ENCODE assay signal across 13 cellular contexts in the genomic region with DNA sequence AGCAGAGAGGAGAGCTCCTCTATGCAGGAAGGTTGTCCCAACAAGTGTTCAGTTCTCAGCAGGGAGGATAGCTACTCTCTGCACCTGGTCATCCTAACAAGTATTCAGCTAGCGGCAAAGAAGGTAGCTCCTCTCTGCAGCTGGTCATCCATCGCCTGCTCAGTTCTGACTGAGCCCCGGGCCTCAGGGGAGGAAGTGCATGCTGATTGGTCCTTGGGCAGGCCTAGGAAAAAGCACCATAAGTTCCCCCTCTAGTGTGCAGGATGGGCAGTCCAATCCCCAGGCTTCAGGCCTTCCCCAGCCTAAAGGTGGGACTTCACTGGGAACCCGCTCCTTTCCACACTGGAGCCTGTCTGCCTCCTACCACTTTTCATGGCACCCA. TPM values are rescaled to one million over a fixed set of nuclear protein-coding genes. Genes with fewer than 3 reads are reported as not detected.
DNase-seq lines count a peak whose midpoint lies in the region; ATAC-seq lines count a peak whose summit lies in the region.
"Had no signal": no experiment of that assay in that cellular context is flagged by ENCODE, and none has a peak within 500 bp of the region (broad histone marks: within the 10 kb centered on the region; RNA-seq: fewer than 3 reads in every experiment).

No MANE protein-coding gene starts in this region.

- H3K4me3 ChIP-seq in mesendoderm (ENCODE audit: low read length): no peak overlapping the region
- no peak overlapping the region for H3K4me3 ChIP-seq in effector memory CD4-positive, alpha-beta T cell (ENCODE audit: insufficient read depth, low read depth, low read length, poor library complexity, severe bottlenecking)
- H3K4me3 ChIP-seq: GM23248, thoracic aorta had no signal

- H3K4me1 ChIP-seq in mesendoderm (ENCODE audit: control insufficient read depth, low read depth, low read length): no peaks in the 10 kb centered on the region
- peaks cover 33% of the 10 kb centered on the region for H3K4me1 ChIP-seq in effector memory CD4-positive, alpha-beta T cell (ENCODE audit: control insufficient read depth, insufficient read depth, low read length, poor library complexity, severe bottlenecking)

- H3K9me3 Mint-ChIP-seq in activated CD4-positive, alpha-beta T cell treated with anti-CD3 and anti-CD28 coated beads for 36 hours (ENCODE audit: low read depth): no peaks in the 10 kb centered on the region
- H3K9me3 Mint-ChIP-seq: T-helper 1 cell treated with Interleukin-12 subunit alpha and Interleukin-12 subunit beta and Interleukin-4 antibody, amounts not matched to agents 30 μg/mL and 1 μg/mL, for 36 hours had no signal

- no peak overlapping the region for H3K18ac ChIP-seq in mesendoderm (ENCODE audit: low read length)

- H3K56ac ChIP-seq in mesendoderm (ENCODE audit: low read length): no peak overlapping the region

- H3K23ac ChIP-seq in mesendoderm (ENCODE audit: low read length): no peak overlapping the region

- intact Hi-C loops in activated CD4-positive, alpha-beta T cell treated with anti-CD3 and anti-CD28 coated beads for 36 hours (cut with DNase I, micrococcal nuclease): no loop called here

- no peak overlapping the region for H2AK5ac ChIP-seq in mesendoderm (ENCODE audit: low read length)

- H3K9ac ChIP-seq in mesendoderm (ENCODE audit: low read length): no peak overlapping the region
- H3K9ac ChIP-seq: GM23248 had no signal

- no peak for DNase-seq in activated CD4-positive, alpha-beta T cell treated with anti-CD3 and anti-CD28 coated beads for 36 hours
- DNase-seq in activated CD4-positive, alpha-beta T cell treated with anti-CD3 and anti-CD28 coated beads for 4 hours: no peak
- DNase-seq in mesendoderm: peak; percentile 59
- DNase-seq in DMS79 (lab: John Stamatoyannopoulos, UW): no peak
- DNase-seq in effector memory CD4-positive, alpha-beta T cell: no peak
- DNase-seq: amniotic stem cell, dermis blood vessel endothelial cell, GM23248 had no signal

- WGBS in mesendoderm (ENCODE audit: extremely low coverage, insufficient coverage, low lambda C conversion rate): no CpG with 5 or more reads among the region's 4 CpGs

- peaks cover 23% of the 10 kb centered on the region for H3K79me2 ChIP-seq in mesendoderm (ENCODE audit: control insufficient read depth, insufficient read depth, low read length)

- no peak overlapping the region for H3K4me2 ChIP-seq in mesendoderm (ENCODE audit: low read length)

- no peak overlapping the region for H3K27ac ChIP-seq in mesendoderm (ENCODE audit: low read depth, low read length)
- H3K27ac ChIP-seq in effector memory CD4-positive, alpha-beta T cell (ENCODE audit: insufficient read depth, low read length, poor library complexity, severe bottlenecking): no peak overlapping the region
- H3K27ac ChIP-seq: GM23248, thoracic aorta had no signal

- H4K8ac ChIP-seq in mesendoderm (ENCODE audit: low read depth, low read length): no peak overlapping the region

- H4K5ac ChIP-seq in mesendoderm (ENCODE audit: low read length): no peak overlapping the region

- H3K9me3 ChIP-seq in effector memory CD4-positive, alpha-beta T cell (ENCODE audit: control insufficient read depth, low read length): no peaks in the 10 kb centered on the region
- H3K9me3 ChIP-seq: thoracic aorta had no signal

- ATAC-seq in activated CD4-positive, alpha-beta T cell treated with anti-CD3 and anti-CD28 coated beads for 36 hours: no peak
- ATAC-seq in GM19395 (IDR thresholded peaks at IDR 0.05; ENCODE audit: unreplicated experiment) (peak; percentile 24), HG03378 (IDR thresholded peaks at IDR 0.05; ENCODE audit: unreplicated experiment) (peak; percentile 33), HG03432 (IDR thresholded peaks at IDR 0.05; ENCODE audit: unreplicated experiment) (no peak)

- H3K79me1 ChIP-seq in mesendoderm (ENCODE audit: low read length): peaks cover 19% of the 10 kb centered on the region

- H3K27ac Mint-ChIP-seq in activated CD4-positive, alpha-beta T cell treated with anti-CD3 and anti-CD28 coated beads for 36 hours: peak overlapping the region; percentile 25
- H3K27ac Mint-ChIP-seq: T-helper 1 cell treated with Interleukin-12 subunit alpha and Interleukin-12 subunit beta and Interleukin-4 antibody, amounts not matched to agents 30 μg/mL and 1 μg/mL, for 36 hours had no signal

- no peak overlapping the region for H2BK120ac ChIP-seq in mesendoderm (ENCODE audit: low read depth, low read length)

- no peaks in the 10 kb centered on the region for H3K27me3 Mint-ChIP-seq in activated CD4-positive, alpha-beta T cell treated with anti-CD3 and anti-CD28 coated beads for 36 hours

- no peak overlapping the region for H2BK15ac ChIP-seq in mesendoderm (replicated peaks; ENCODE audit: low read depth)

- no peak overlapping the region for H3K4ac ChIP-seq in mesendoderm (ENCODE audit: low read depth, low read length)

- POLR2A ChIA-PET in activated CD4-positive, alpha-beta T cell treated with anti-CD3 and anti-CD28 coated beads for 36 hours (lab: Charles Lee): interaction anchor here (0.6 to 2.0 kb wide), 3 partner anchors 11 to 18 kb away, joined by 3 to 8 read pairs (median 4); no protein-coding TSS in a partner anchor

- CTCF ChIA-PET in activated CD4-positive, alpha-beta T cell treated with anti-CD3 and anti-CD28 coated beads for 36 hours (lab: Charles Lee): interaction anchor here (2.7 to 4.5 kb wide), 2 partner anchors 14 to 38 kb away, joined by 18 to 31 read pairs; no protein-coding TSS in a partner anchor

- peaks cover 23% of the 10 kb centered on the region for H3K36me3 Mint-ChIP-seq in activated CD4-positive, alpha-beta T cell treated with anti-CD3 and anti-CD28 coated beads for 36 hours (ENCODE audit: low read depth)

- no peaks in the 10 kb centered on the region for H3K36me3 ChIP-seq in mesendoderm (ENCODE audit: control insufficient read depth, insufficient read depth, low read length)
- no peaks in the 10 kb centered on the region for H3K36me3 ChIP-seq in effector memory CD4-positive, alpha-beta T cell (ENCODE audit: control insufficient read depth, insufficient read depth, low read length)
- H3K36me3 ChIP-seq: thoracic aorta had no signal

- H3K4me1 Mint-ChIP-seq in activated CD4-positive, alpha-beta T cell treated with anti-CD3 and anti-CD28 coated beads for 36 hours: peaks cover 33% of the 10 kb centered on the region

- H3K27me3 ChIP-seq in mesendoderm (ENCODE audit: insufficient read depth, low read length, poor library complexity): no peaks in the 10 kb centered on the region
- H3K27me3 ChIP-seq in effector memory CD4-positive, alpha-beta T cell (replicated peaks; ENCODE audit: control insufficient read depth, insufficient read depth, low read length, poor library complexity, severe bottlenecking): no peaks in the 10 kb centered on the region

- no peak overlapping the region for H2BK5ac ChIP-seq in mesendoderm (ENCODE audit: low read length)

- H3K4me3 Mint-ChIP-seq in activated CD4-positive, alpha-beta T cell treated with anti-CD3 and anti-CD28 coated beads for 36 hours: no peak overlapping the region
- H3K4me3 Mint-ChIP-seq: T-helper 1 cell treated with Interleukin-12 subunit alpha and Interleukin-12 subunit beta and Interleukin-4 antibody, amounts not matched to agents 30 μg/mL and 1 μg/mL, for 36 hours had no signal

RNA-seq across cellular contexts. Expression of a gene that starts 4.4 kb away (rescaled TPM):
- total RNA-seq in activated CD4-positive, alpha-beta T cell treated with anti-CD3 and anti-CD28 coated beads for 36 hours: 10 to 100 TPM; 29.8 to 31.6 TPM
- polyA plus RNA-seq in mesendoderm (2013, experiment 1 of 2): 17.1 TPM
- 16.0 TPM for polyA plus RNA-seq in mesendoderm (2013, experiment 2 of 2)

Comparison
In these comparisons a context has a peak if more than half of its experiments do, and no peak if none do; other contexts are left out.
1. ATAC-seq: peak in GM19395 (single experiment) and HG03378 (single experiment); none in activated CD4-positive, alpha-beta T cell treated with anti-CD3 and anti-CD28 coated beads for 36 hours (single experiment) and HG03432 (single experiment).